8 cellular contexts compared by ENCODE assay signal in genomic region chr2:241636182-241636982, GRCh38. TPM values are rescaled to one million over a fixed set of nuclear protein-coding genes. Genes with fewer than 3 reads are reported as not detected.
DNase-seq lines count a peak whose midpoint lies in the region; ATAC-seq and TF ChIP-seq lines count a peak whose summit lies in the region.

No MANE protein-coding gene starts in this region.

- 1 to 3% methylated on average over 27 to 46 of the region's 95 CpGs for WGBS in upper lobe of left lung, 2 donors

- H3K27me3 Mint-ChIP-seq in IgD-negative memory B cell: no peaks in the 10 kb centered on the region
- H3K27me3 Mint-ChIP-seq in activated CD8-positive, alpha-beta T cell treated with anti-CD3 and anti-CD28 coated beads for 36 hours: no peaks in the 10 kb centered on the region
- no peaks in the 10 kb centered on the region for H3K27me3 Mint-ChIP-seq in naive thymus-derived CD8-positive, alpha-beta T cell

- peak overlapping the region; percentile 29 to 78 (median 68) for H3K27ac Mint-ChIP-seq in IgD-negative memory B cell
- peak overlapping the region; percentile 82 for H3K27ac Mint-ChIP-seq in activated CD8-positive, alpha-beta T cell treated with anti-CD3 and anti-CD28 coated beads for 36 hours
- H3K27ac Mint-ChIP-seq in naive thymus-derived CD8-positive, alpha-beta T cell: peak overlapping the region; percentile 5 to 91 (median 80)

- no peaks in the 10 kb centered on the region for H3K9me3 Mint-ChIP-seq in IgD-negative memory B cell
- H3K9me3 Mint-ChIP-seq in activated CD8-positive, alpha-beta T cell treated with anti-CD3 and anti-CD28 coated beads for 36 hours: no peaks in the 10 kb centered on the region
- no peaks in the 10 kb centered on the region for H3K9me3 Mint-ChIP-seq in naive thymus-derived CD8-positive, alpha-beta T cell

- no peak for TF ChIP-seq EP300 in upper lobe of left lung (IDR thresholded peaks at IDR 0.05)

- intact Hi-C loops in activated CD8-positive, alpha-beta T cell treated with anti-CD3 and anti-CD28 coated beads for 36 hours (cut with micrococcal nuclease): no loop called here

- peaks cover 4% of the 10 kb centered on the region for H3K36me3 Mint-ChIP-seq in IgD-negative memory B cell
- H3K36me3 Mint-ChIP-seq in activated CD8-positive, alpha-beta T cell treated with anti-CD3 and anti-CD28 coated beads for 36 hours (ENCODE audit: low read depth): peaks cover 38% of the 10 kb centered on the region
- peaks cover 0 to 24% (median 4%) of the 10 kb centered on the region in 3 donors for H3K36me3 Mint-ChIP-seq in naive thymus-derived CD8-positive, alpha-beta T cell

- H3K36me3 ChIP-seq in upper lobe of left lung: peaks cover 8 to 26% (median 14%) of the 10 kb centered on the region in 4 donors

- CTCF ChIA-PET in activated CD8-positive, alpha-beta T cell treated with anti-CD3 and anti-CD28 coated beads for 36 hours (lab: Charles Lee): no interaction called here

- peak overlapping the region; percentile 94 to 100 (median 98) for H3K27ac ChIP-seq in upper lobe of left lung

- H3K4me1 Mint-ChIP-seq in IgD-negative memory B cell: peaks cover 21 to 36% (median 22%) of the 10 kb centered on the region in 3 donors
- peaks cover 48% of the 10 kb centered on the region for H3K4me1 Mint-ChIP-seq in activated CD8-positive, alpha-beta T cell treated with anti-CD3 and anti-CD28 coated beads for 36 hours (ENCODE audit: low read depth)
- peaks cover 24 to 54% (median 50%) of the 10 kb centered on the region in 4 donors for H3K4me1 Mint-ChIP-seq in naive thymus-derived CD8-positive, alpha-beta T cell

- DNase-seq in GM12864 (ENCODE audit: low read depth): no peak
- peak; percentile 48 for DNase-seq in activated CD8-positive, alpha-beta T cell treated with anti-CD3 and anti-CD28 coated beads for 36 hours
- peak; percentile 71 to 73 for DNase-seq in erythroblast (lab: John Stamatoyannopoulos, UW)
- DNase-seq in naive thymus-derived CD8-positive, alpha-beta T cell: peak in 7 of 10 donors; percentile 16 to 37 (median 29)
- peak; percentile 40 to 91 for DNase-seq in upper lobe of left lung
- DNase-seq in hippocampal formation (lab: John Stamatoyannopoulos, UW): no peak

- H3K4me1 ChIP-seq in upper lobe of left lung: peaks cover 32 to 47% (median 38%) of the 10 kb centered on the region in 4 donors

- H3K9me3 ChIP-seq in upper lobe of left lung: no peaks in the 10 kb centered on the region

- TF ChIP-seq POLR2A in erythroblast (IDR thresholded peaks at IDR 0.05; ENCODE audit: low read length): no peak
- peak in 1 of 4 donors; percentile 36 for TF ChIP-seq POLR2A in upper lobe of left lung (IDR thresholded peaks at IDR 0.05)

- POLR2A ChIA-PET in activated CD8-positive, alpha-beta T cell treated with anti-CD3 and anti-CD28 coated beads for 36 hours (lab: Charles Lee): interaction anchor here (1.0 to 3.4 kb wide), 4 partner anchors 13 to 192 kb away, joined by 3 to 10 read pairs (median 5); no protein-coding TSS in a partner anchor
- POLR2A ChIA-PET in naive thymus-derived CD8-positive, alpha-beta T cell (lab: Charles Lee): interaction anchor here (1.5 to 2.8 kb wide), 4 partner anchors 27 to 1071 kb away, joined by 4 to 19 read pairs (median 10); partner anchors contain the start of genes D2HGDH and DTYMK

- TF ChIP-seq CTCF in GM12864 (IDR thresholded peaks at IDR 0.05; ENCODE audit: low read depth, low read length, missing control alignments) (no peak), upper lobe of left lung (IDR thresholded peaks at IDR 0.05) (no peak)
- TF ChIP-seq CTCF in activated CD8-positive, alpha-beta T cell treated with anti-CD3 and anti-CD28 coated beads for 36 hours (IDR thresholded peaks at IDR 0.05): no peak

- H3K27me3 ChIP-seq in upper lobe of left lung: no peaks in the 10 kb centered on the region

- peak overlapping the region; percentile 79 to 93 (median 84) for H3K4me3 Mint-ChIP-seq in IgD-negative memory B cell
- peak overlapping the region; percentile 84 for H3K4me3 Mint-ChIP-seq in activated CD8-positive, alpha-beta T cell treated with anti-CD3 and anti-CD28 coated beads for 36 hours
- H3K4me3 Mint-ChIP-seq in naive thymus-derived CD8-positive, alpha-beta T cell: peak overlapping the region; percentile 70 to 89 (median 84)

- H3K4me3 ChIP-seq in GM12864 (ENCODE audit: low read depth, low read length): peak overlapping the region; percentile 87
- peak overlapping the region; percentile 58 to 92 (median 86) for H3K4me3 ChIP-seq in upper lobe of left lung

- ATAC-seq in GM21717 (IDR thresholded peaks at IDR 0.05; ENCODE audit: unreplicated experiment) (peak; percentile 32), upper lobe of left lung (ENCODE audit: low FRiP score in 2 of 2) (peak; percentile 38 to 59)
- ATAC-seq in activated CD8-positive, alpha-beta T cell treated with anti-CD3 and anti-CD28 coated beads for 36 hours: peak; percentile 49
- peak; percentile 31 to 43 for ATAC-seq in naive thymus-derived CD8-positive, alpha-beta T cell

RNA-seq across cellular contexts. Expression of gene THAP4, which starts 0.6 kb away (rescaled TPM):
- 39.6 TPM for polyA plus RNA-seq in IgD-negative memory B cell
- total RNA-seq in activated CD8-positive, alpha-beta T cell treated with anti-CD3 and anti-CD28 coated beads for 36 hours: 10 to 100 TPM; 45.1 to 48.9 TPM
- 10 to 100 TPM; 28.4 to 31.8 TPM for total RNA-seq in naive thymus-derived CD8-positive, alpha-beta T cell
- polyA plus RNA-seq in naive thymus-derived CD8-positive, alpha-beta T cell: 10 to 100 TPM; 29.6 to 58.4 (median 38.9) TPM
- total RNA-seq in upper lobe of left lung: 10 to 100 TPM; 36.6 to 85.9 (median 48.1) TPM

RNA-seq across cellular contexts. Expression of gene ATG4B, which starts 1.1 kb away (rescaled TPM):
- polyA plus RNA-seq in IgD-negative memory B cell: 59.3 TPM
- 10 to 100 TPM; 90.7 to 94.6 TPM for total RNA-seq in activated CD8-positive, alpha-beta T cell treated with anti-CD3 and anti-CD28 coated beads for 36 hours
- total RNA-seq in naive thymus-derived CD8-positive, alpha-beta T cell: 100 to 1,000 TPM; 103 to 104 TPM
- polyA plus RNA-seq in naive thymus-derived CD8-positive, alpha-beta T cell: 10 to 100 TPM; 45.8 to 60.1 (median 46.5) TPM
- 100 to 1,000 TPM in 1 of 6 donors, 10 to 100 TPM in 5; 53.1 to 213 (median 68.1) TPM for total RNA-seq in upper lobe of left lung

RNA-seq across cellular contexts. Expression of gene DTYMK, which starts 50.2 kb away (rescaled TPM):
- 40.5 TPM for polyA plus RNA-seq in IgD-negative memory B cell
- total RNA-seq in activated CD8-positive, alpha-beta T cell treated with anti-CD3 and anti-CD28 coated beads for 36 hours: 10 to 100 TPM; 87.1 to 91.9 TPM
- total RNA-seq in naive thymus-derived CD8-positive, alpha-beta T cell: 10 to 100 TPM; 19.8 to 21.2 TPM
- polyA plus RNA-seq in naive thymus-derived CD8-positive, alpha-beta T cell: 10 to 100 TPM; 36.3 to 40.7 (median 38.6) TPM
- 10 to 100 TPM; 10.2 to 43.0 (median 19.6) TPM for total RNA-seq in upper lobe of left lung

Comparison
In these comparisons a context has a peak if more than half of its experiments do, and no peak if none do; other contexts are left out.
1. DNase-seq: peak in activated CD8-positive, alpha-beta T cell treated with anti-CD3 and anti-CD28 coated beads for 36 hours (single experiment), erythroblast (2 of 2), naive thymus-derived CD8-positive, alpha-beta T cell (7 of 10) and upper lobe of left lung (2 of 2); none in GM12864 (single experiment) and hippocampal formation (0 of 2).
2. Peak in every context shown above with its lines, with median percentiles within 50 percentile points of each other: ATAC-seq, H3K27ac Mint-ChIP-seq and H3K4me3 Mint-ChIP-seq.